In genomic region chr7:92636018-92636560, GRCh38 we compare ENCODE assay signal across 19 cellular contexts. TPM values are rescaled to one million over a fixed set of nuclear protein-coding genes. Genes with fewer than 3 reads are reported as not detected.
DNase-seq lines count a peak whose midpoint lies in the region; ATAC-seq, FAIRE-seq and TF ChIP-seq lines count a peak whose summit lies in the region.
"Had no signal": no experiment of that assay in that cellular context is flagged by ENCODE, and none has a peak within 500 bp of the region (broad histone marks: within the 10 kb centered on the region; RNA-seq: fewer than 3 reads in every experiment).

No MANE protein-coding gene starts in this region.

- peaks cover 34% of the 10 kb centered on the region for H3K36me3 Mint-ChIP-seq in stimulated activated naive CD8-positive, alpha-beta T cell treated with anti-CD3 and anti-CD28 coated beads, Interleukin-15, Interleukin-2, amounts not matched to agents 100 ng/mL and 50 ng/mL, for 24 hours (ENCODE audit: low read depth)
- H3K36me3 Mint-ChIP-seq in GM23338 (ENCODE audit: low read depth): no peaks in the 10 kb centered on the region
- H3K36me3 Mint-ChIP-seq: mesothelial cell of epicardium had no signal

- H3K27me3 ChIP-seq in GM23338 (ENCODE audit: insufficient read depth): no peaks in the 10 kb centered on the region
- H3K27me3 ChIP-seq: hepatocyte, Peyer's patch had no signal

- H4K20me1 ChIP-seq in GM23338 (replicated peaks; ENCODE audit: insufficient read depth): no peaks in the 10 kb centered on the region; the same call in 1 of the 2 replicates

- no peak for ATAC-seq in stimulated activated naive CD8-positive, alpha-beta T cell treated with anti-CD3 and anti-CD28 coated beads, Interleukin-15, amount 100 ng/mL, for 72 hours
- ATAC-seq in GM23338: no peak

- no peak overlapping the region for H2AFZ ChIP-seq in GM23338
- H2AFZ ChIP-seq: hepatocyte had no signal

- H3K27ac ChIP-seq in GM23338 (ENCODE audit: low read depth): no peak overlapping the region

- H3K4me2 ChIP-seq in GM23338: no peak overlapping the region

- peak overlapping the region; percentile 76 for H3K27ac Mint-ChIP-seq in stimulated activated naive CD8-positive, alpha-beta T cell treated with anti-CD3 and anti-CD28 coated beads, Interleukin-15, Interleukin-2, amounts not matched to agents 100 ng/mL and 50 ng/mL, for 24 hours
- peak overlapping the region in 1 of 2 donors; percentile 68 for H3K27ac Mint-ChIP-seq in stimulated activated naive CD8-positive, alpha-beta T cell treated with anti-CD3 and anti-CD28 coated beads, Interleukin-15, amount 100 ng/mL, for 72 hours
- no peak overlapping the region for H3K27ac Mint-ChIP-seq in GM23338
- H3K27ac Mint-ChIP-seq: progenitor cell of endocrine pancreas had no signal

- H3K27me3 Mint-ChIP-seq in stimulated activated naive CD8-positive, alpha-beta T cell treated with anti-CD3 and anti-CD28 coated beads, Interleukin-15, Interleukin-2, amounts not matched to agents 100 ng/mL and 50 ng/mL, for 24 hours: no peaks in the 10 kb centered on the region
- no peaks in the 10 kb centered on the region for H3K27me3 Mint-ChIP-seq in stimulated activated naive CD8-positive, alpha-beta T cell treated with anti-CD3 and anti-CD28 coated beads, Interleukin-15, amount 100 ng/mL, for 72 hours
- H3K27me3 Mint-ChIP-seq in GM23338 (ENCODE audit: insufficient read depth, low read depth, poor library complexity): no peaks in the 10 kb centered on the region

- no peaks in the 10 kb centered on the region for H3K79me2 ChIP-seq in GM23338 (replicated peaks; ENCODE audit: insufficient read depth)

- no peak overlapping the region for H3K4me3 Mint-ChIP-seq in stimulated activated naive CD8-positive, alpha-beta T cell treated with anti-CD3 and anti-CD28 coated beads, Interleukin-15, Interleukin-2, amounts not matched to agents 100 ng/mL and 50 ng/mL, for 24 hours
- H3K4me3 Mint-ChIP-seq in stimulated activated naive CD8-positive, alpha-beta T cell treated with anti-CD3 and anti-CD28 coated beads, Interleukin-15, amount 100 ng/mL, for 72 hours: no peak overlapping the region
- H3K4me3 Mint-ChIP-seq in GM23338: no peak overlapping the region
- H3K4me3 Mint-ChIP-seq: endodermal cell, mesothelial cell of epicardium had no signal

- no peak for FAIRE-seq in RCC 7860 (lab: Jason Lieb, UNC)

- TF ChIP-seq CTCF in choroid plexus epithelial cell (conservative IDR thresholded peaks at IDR 0.05; ENCODE audit: low read depth, low read length) (no peak), GM23338 (conservative IDR thresholded peaks at IDR 0.05; ENCODE audit: low read depth in 2 of 2) (no peak)

- peaks cover 98% of the 10 kb centered on the region for H3K4me1 Mint-ChIP-seq in stimulated activated naive CD8-positive, alpha-beta T cell treated with anti-CD3 and anti-CD28 coated beads, Interleukin-15, Interleukin-2, amounts not matched to agents 100 ng/mL and 50 ng/mL, for 24 hours (ENCODE audit: low read depth)
- H3K4me1 Mint-ChIP-seq in stimulated activated naive CD8-positive, alpha-beta T cell treated with anti-CD3 and anti-CD28 coated beads, Interleukin-15, amount 100 ng/mL, for 72 hours: peaks cover 90% of the 10 kb centered on the region
- peaks cover 24% of the 10 kb centered on the region; the same call in 2 of the 3 replicates for H3K4me1 Mint-ChIP-seq in GM23338

- H3K4me3 ChIP-seq in choroid plexus epithelial cell (ENCODE audit: low read depth, low read length): no peak overlapping the region
- no peak overlapping the region for H3K4me3 ChIP-seq in GM23338
- H3K4me3 ChIP-seq: hepatocyte, Peyer's patch had no signal

- no peaks in the 10 kb centered on the region for H3F3A ChIP-seq in GM23338 (replicated peaks; ENCODE audit: low read depth)

- H3K9me2 ChIP-seq in GM23338 (ENCODE audit: insufficient read depth): no peaks in the 10 kb centered on the region

- DNase-seq in stimulated activated naive CD8-positive, alpha-beta T cell treated with anti-CD3 and anti-CD28 coated beads, Interleukin-15, amount 100 ng/mL, for 72 hours: no peak
- DNase-seq in RCC 7860 (ENCODE audit: low spot score) (peak; percentile 35), choroid plexus epithelial cell (ENCODE audit: low read depth) (peak; percentile 64), GM23338 (ENCODE audit: low spot score) (no peak), SKM-1 (lab: John Stamatoyannopoulos, UW; ENCODE audit: unreplicated experiment) (no peak)
- DNase-seq in stimulated activated CD4-positive, alpha-beta T cell treated with anti-CD3 and anti-CD28 coated beads, Interleukin-15, amount 100 ng/mL, for 24 hours: no peak
- DNase-seq: activated CD4-positive, alpha-beta T cell treated with anti-CD3 and anti-CD28 coated beads, Interleukin-2, amount 50 U/mL, for 48 hours; aorta; endodermal cell; Karpas-422; NCI-H2171; NCI-H748 treated with DMSO at 0.1 percent for 48 hours; Peyer's patch; stimulated activated CD4-positive, alpha-beta T cell treated with anti-CD3 and anti-CD28 coated beads, Interleukin-4, amount 100 ng/mL, for 4 hours; SW 1271 had no signal

- H3K4me1 ChIP-seq in GM23338 (ENCODE audit: insufficient read depth): peaks cover 7% of the 10 kb centered on the region

- no peaks in the 10 kb centered on the region for H3K36me3 ChIP-seq in GM23338 (ENCODE audit: insufficient read depth)
- H3K36me3 ChIP-seq: Peyer's patch had no signal

- H3K9me3 Mint-ChIP-seq in stimulated activated naive CD8-positive, alpha-beta T cell treated with anti-CD3 and anti-CD28 coated beads, Interleukin-15, Interleukin-2, amounts not matched to agents 100 ng/mL and 50 ng/mL, for 24 hours: no peaks in the 10 kb centered on the region
- H3K9me3 Mint-ChIP-seq in stimulated activated naive CD8-positive, alpha-beta T cell treated with anti-CD3 and anti-CD28 coated beads, Interleukin-15, amount 100 ng/mL, for 72 hours: no peaks in the 10 kb centered on the region
- H3K9me3 Mint-ChIP-seq in GM23338: no peaks in the 10 kb centered on the region
- H3K9me3 Mint-ChIP-seq: endodermal cell, mesothelial cell of epicardium had no signal

TF ChIP-seq in GM23338, 12 proteins besides CTCF, POLR2A, EP300 and RAD21:
- TF ChIP-seq NANOG (IDR thresholded peaks at IDR 0.05; ENCODE audit: borderline replicate concordance) (no peak), EZH2phosphoT487 (IDR thresholded peaks at IDR 0.05; ENCODE audit: unreplicated experiment) (no peak), ETS1 (IDR thresholded peaks at IDR 0.05) (no peak), EZH2 (IDR thresholded peaks at IDR 0.05; ENCODE audit: low read depth, unreplicated experiment) (no peak), REST (IDR thresholded peaks at IDR 0.05; ENCODE audit: unreplicated experiment) (no peak), JUNB (IDR thresholded peaks at IDR 0.05; ENCODE audit: unreplicated experiment) (no peak)

RNA-seq across cellular contexts. Expression of gene FAM133B, which starts 45.9 kb away (rescaled TPM):
- total RNA-seq in GM23338 (2014; rRNA removed; shearing (Covaris generic)): 36.9 and 38.4 TPM in 2 replicates
- 180 and 183 TPM in 2 replicates for polyA plus RNA-seq in GM23338 (2016; fragmentation: Nextera tagmentation; extraction: Ambion mirVana)

Comparison
In these comparisons a context has a peak if more than half of its experiments do, and no peak if none do; other contexts are left out.
1. DNase-seq: peak in RCC 7860 (single experiment) and choroid plexus epithelial cell (single experiment); none in stimulated activated naive CD8-positive, alpha-beta T cell treated with anti-CD3 and anti-CD28 coated beads, Interleukin-15, amount 100 ng/mL, for 72 hours (0 of 2), stimulated activated CD4-positive, alpha-beta T cell treated with anti-CD3 and anti-CD28 coated beads, Interleukin-15, amount 100 ng/mL, for 24 hours (single experiment), GM23338 (single experiment) and SKM-1 (single experiment).